ENCODE assay signal across 1 cellular context in the genomic region with DNA sequence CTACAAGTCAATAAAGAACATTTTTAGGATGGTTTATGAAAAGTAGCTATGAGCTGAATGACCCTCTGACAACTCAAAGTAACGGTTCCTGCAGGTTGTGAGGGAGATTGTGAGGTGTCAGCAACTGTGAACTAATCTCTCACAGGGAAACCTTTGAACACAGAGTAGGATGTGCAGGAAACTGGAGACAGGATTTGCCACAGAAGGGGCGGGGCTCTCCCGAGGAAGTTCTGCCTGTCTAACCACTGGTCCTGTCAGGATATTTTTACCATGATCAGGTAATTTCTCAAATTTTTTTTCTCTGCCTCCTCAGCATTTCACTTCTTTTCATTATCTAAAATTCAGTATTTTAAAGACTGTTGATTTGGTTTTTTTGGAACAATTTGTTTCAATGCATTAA.
TF ChIP-seq lines count a peak whose summit lies in the region.

No MANE protein-coding gene starts in this region.

TF ChIP-seq in GM23338, 12 proteins besides CTCF, POLR2A, EP300 and RAD21 (continued from another document):
- TF ChIP-seq, protein P1, sequence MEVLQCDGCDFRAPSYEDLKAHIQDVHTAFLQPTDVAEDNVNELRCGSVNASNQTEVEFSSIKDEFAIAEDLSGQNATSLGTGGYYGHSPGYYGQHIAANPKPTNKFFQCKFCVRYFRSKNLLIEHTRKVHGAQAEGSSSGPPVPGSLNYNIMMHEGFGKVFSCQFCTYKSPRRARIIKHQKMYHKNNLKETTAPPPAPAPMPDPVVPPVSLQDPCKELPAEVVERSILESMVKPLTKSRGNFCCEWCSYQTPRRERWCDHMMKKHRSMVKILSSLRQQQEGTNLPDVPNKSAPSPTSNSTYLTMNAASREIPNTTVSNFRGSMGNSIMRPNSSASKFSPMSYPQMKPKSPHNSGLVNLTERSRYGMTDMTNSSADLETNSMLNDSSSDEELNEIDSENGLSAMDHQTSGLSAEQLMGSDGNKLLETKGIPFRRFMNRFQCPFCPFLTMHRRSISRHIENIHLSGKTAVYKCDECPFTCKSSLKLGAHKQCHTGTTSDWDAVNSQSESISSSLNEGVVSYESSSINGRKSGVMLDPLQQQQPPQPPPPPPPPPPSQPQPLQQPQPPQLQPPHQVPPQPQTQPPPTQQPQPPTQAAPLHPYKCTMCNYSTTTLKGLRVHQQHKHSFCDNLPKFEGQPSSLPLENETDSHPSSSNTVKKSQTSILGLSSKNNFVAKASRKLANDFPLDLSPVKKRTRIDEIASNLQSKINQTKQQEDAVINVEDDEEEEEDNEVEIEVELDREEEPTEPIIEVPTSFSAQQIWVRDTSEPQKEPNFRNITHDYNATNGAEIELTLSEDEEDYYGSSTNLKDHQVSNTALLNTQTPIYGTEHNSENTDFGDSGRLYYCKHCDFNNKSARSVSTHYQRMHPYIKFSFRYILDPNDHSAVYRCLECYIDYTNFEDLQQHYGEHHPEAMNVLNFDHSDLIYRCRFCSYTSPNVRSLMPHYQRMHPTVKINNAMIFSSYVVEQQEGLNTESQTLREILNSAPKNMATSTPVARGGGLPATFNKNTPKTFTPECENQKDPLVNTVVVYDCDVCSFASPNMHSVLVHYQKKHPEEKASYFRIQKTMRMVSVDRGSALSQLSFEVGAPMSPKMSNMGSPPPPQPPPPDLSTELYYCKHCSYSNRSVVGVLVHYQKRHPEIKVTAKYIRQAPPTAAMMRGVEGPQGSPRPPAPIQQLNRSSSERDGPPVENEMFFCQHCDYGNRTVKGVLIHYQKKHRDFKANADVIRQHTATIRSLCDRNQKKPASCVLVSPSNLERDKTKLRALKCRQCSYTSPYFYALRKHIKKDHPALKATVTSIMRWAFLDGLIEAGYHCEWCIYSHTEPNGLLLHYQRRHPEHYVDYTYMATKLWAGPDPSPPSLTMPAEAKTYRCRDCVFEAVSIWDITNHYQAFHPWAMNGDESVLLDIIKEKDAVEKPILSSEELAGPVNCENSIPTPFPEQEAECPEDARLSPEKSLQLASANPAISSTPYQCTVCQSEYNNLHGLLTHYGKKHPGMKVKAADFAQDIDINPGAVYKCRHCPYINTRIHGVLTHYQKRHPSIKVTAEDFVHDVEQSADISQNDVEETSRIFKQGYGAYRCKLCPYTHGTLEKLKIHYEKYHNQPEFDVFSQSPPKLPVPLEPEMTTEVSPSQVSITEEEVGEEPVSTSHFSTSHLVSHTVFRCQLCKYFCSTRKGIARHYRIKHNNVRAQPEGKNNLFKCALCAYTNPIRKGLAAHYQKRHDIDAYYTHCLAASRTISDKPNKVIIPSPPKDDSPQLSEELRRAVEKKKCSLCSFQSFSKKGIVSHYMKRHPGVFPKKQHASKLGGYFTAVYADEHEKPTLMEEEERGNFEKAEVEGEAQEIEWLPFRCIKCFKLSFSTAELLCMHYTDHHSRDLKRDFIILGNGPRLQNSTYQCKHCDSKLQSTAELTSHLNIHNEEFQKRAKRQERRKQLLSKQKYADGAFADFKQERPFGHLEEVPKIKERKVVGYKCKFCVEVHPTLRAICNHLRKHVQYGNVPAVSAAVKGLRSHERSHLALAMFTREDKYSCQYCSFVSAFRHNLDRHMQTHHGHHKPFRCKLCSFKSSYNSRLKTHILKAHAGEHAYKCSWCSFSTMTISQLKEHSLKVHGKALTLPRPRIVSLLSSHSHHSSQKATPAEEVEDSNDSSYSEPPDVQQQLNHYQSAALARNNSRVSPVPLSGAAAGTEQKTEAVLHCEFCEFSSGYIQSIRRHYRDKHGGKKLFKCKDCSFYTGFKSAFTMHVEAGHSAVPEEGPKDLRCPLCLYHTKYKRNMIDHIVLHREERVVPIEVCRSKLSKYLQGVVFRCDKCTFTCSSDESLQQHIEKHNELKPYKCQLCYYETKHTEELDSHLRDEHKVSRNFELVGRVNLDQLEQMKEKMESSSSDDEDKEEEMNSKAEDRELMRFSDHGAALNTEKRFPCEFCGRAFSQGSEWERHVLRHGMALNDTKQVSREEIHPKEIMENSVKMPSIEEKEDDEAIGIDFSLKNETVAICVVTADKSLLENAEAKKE (CRISPR knock-in tag; IDR thresholded peaks at IDR 0.05) = no peak
- TF ChIP-seq ZNF114 (CRISPR knock-in tag; IDR thresholded peaks at IDR 0.05) = no peak
- no peak for TF ChIP-seq STAT1 (IDR thresholded peaks at IDR 0.05; ENCODE audit: unreplicated experiment)
- no peak for TF ChIP-seq CREB1 (CRISPR knock-in tag; IDR thresholded peaks at IDR 0.05; ENCODE audit: low read depth)
- no peak for TF ChIP-seq NANOG (IDR thresholded peaks at IDR 0.05; ENCODE audit: borderline replicate concordance)
- no peak for TF ChIP-seq EZH2phosphoT487 (IDR thresholded peaks at IDR 0.05; ENCODE audit: unreplicated experiment)
- TF ChIP-seq, protein P2, sequence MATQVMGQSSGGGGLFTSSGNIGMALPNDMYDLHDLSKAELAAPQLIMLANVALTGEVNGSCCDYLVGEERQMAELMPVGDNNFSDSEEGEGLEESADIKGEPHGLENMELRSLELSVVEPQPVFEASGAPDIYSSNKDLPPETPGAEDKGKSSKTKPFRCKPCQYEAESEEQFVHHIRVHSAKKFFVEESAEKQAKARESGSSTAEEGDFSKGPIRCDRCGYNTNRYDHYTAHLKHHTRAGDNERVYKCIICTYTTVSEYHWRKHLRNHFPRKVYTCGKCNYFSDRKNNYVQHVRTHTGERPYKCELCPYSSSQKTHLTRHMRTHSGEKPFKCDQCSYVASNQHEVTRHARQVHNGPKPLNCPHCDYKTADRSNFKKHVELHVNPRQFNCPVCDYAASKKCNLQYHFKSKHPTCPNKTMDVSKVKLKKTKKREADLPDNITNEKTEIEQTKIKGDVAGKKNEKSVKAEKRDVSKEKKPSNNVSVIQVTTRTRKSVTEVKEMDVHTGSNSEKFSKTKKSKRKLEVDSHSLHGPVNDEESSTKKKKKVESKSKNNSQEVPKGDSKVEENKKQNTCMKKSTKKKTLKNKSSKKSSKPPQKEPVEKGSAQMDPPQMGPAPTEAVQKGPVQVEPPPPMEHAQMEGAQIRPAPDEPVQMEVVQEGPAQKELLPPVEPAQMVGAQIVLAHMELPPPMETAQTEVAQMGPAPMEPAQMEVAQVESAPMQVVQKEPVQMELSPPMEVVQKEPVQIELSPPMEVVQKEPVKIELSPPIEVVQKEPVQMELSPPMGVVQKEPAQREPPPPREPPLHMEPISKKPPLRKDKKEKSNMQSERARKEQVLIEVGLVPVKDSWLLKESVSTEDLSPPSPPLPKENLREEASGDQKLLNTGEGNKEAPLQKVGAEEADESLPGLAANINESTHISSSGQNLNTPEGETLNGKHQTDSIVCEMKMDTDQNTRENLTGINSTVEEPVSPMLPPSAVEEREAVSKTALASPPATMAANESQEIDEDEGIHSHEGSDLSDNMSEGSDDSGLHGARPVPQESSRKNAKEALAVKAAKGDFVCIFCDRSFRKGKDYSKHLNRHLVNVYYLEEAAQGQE (IDR thresholded peaks at IDR 0.05; ENCODE audit: unreplicated experiment) = no peak
- TF ChIP-seq JUNB (IDR thresholded peaks at IDR 0.05; ENCODE audit: unreplicated experiment) = no peak
- TF ChIP-seq ZNF331 (CRISPR knock-in tag; IDR thresholded peaks at IDR 0.05; ENCODE audit: low read depth) = no peak
- TF ChIP-seq, protein P3, sequence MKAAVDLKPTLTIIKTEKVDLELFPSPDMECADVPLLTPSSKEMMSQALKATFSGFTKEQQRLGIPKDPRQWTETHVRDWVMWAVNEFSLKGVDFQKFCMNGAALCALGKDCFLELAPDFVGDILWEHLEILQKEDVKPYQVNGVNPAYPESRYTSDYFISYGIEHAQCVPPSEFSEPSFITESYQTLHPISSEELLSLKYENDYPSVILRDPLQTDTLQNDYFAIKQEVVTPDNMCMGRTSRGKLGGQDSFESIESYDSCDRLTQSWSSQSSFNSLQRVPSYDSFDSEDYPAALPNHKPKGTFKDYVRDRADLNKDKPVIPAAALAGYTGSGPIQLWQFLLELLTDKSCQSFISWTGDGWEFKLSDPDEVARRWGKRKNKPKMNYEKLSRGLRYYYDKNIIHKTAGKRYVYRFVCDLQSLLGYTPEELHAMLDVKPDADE (IDR thresholded peaks at IDR 0.05) = no peak
TF ChIP-seq in GM23338: peak in this region for 0.
